26 cellular contexts compared by ENCODE assay signal in the genomic region with DNA sequence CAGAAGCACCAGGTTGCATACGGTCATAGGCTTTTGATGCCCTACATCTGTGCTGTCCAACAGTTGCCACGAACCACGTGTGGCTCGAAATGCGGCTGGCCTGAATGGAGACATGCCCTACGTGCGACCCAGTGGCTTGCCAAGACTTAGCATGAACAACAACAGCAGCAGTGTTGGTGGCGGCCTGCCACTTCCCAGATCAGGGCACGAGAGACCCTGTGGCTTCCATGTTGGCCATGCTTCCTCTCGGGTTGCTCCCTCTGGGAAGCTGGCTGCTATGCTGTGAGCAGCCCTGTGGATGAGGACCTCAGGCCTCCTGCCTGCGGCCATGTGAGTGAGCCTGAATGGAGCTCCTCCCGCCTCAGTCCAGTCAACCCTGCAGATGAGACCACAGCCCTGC.
DNase-seq lines count a peak whose midpoint lies in the region; ATAC-seq and TF ChIP-seq lines count a peak whose summit lies in the region.
"Had no signal": no experiment of that assay in that cellular context is flagged by ENCODE, and none has a peak within 500 bp of the region (broad histone marks: within the 10 kb centered on the region; RNA-seq: fewer than 3 reads in every experiment).

No MANE protein-coding gene starts in this region.

- no peak for TF ChIP-seq POLR2A in gastrocnemius medialis (IDR thresholded peaks at IDR 0.05)

- peaks cover 20 to 21% of the 10 kb centered on the region in 2 donors for H3K4me1 ChIP-seq in gastrocnemius medialis
- H3K4me1 ChIP-seq: HAP-1, SJCRH30 had no signal

- POLR2A ChIA-PET in activated CD4-positive, alpha-beta T cell treated with anti-CD3 and anti-CD28 coated beads, Interleukin-2, amount 10 ng/mL, durations not matched to agents 7 days and 5 days (lab: Charles Lee), result no interaction called here

- DNase-seq in activated CD4-positive, alpha-beta T cell treated with anti-CD3 and anti-CD28 coated beads, Interleukin-2, amount 10 ng/mL, durations not matched to agents 7 days and 5 days, result peak; percentile 3
- no peak for DNase-seq in activated CD4-positive, alpha-beta T cell treated with anti-CD3 and anti-CD28 coated beads for 48 hours
- DNase-seq in MV-4-11 (lab: John Stamatoyannopoulos, UW), result peak; percentile 52
- peak; percentile 49 for DNase-seq in mesenteric fat pad (ENCODE audit: low spot score)
- DNase-seq in gastrocnemius medialis, result peak; percentile 3 to 14
- DNase-seq in KBM-7, result no peak
- DNase-seq in NCI-H345 treated with DMSO at 0.1 percent for 48 hours (lab: John Stamatoyannopoulos, UW; ENCODE audit: unreplicated experiment), result no peak
- DNase-seq: 8988T; activated CD4-positive, alpha-beta T cell treated with anti-CD3 and anti-CD28 coated beads for 1 hour; activated naive CD4-positive, alpha-beta T cell treated with anti-CD3 and anti-CD28 coated beads, Interleukin-2, amount 50 U/mL, for 16 hours; activated T-cell treated with anti-CD3 and anti-CD28 coated beads, Interleukin-2, amount 50 U/mL, for 4 hours; DMS79; immature natural killer cell; IMR-90; NCI-H2107; NCI-H345; NCI-H748 treated with DMSO at 0.1 percent for 48 hours; SJCRH30; stimulated activated CD4-positive, alpha-beta T cell treated with anti-CD3 and anti-CD28 coated beads, Interleukin-15, amount 100 ng/mL, for 24 hours; stimulated activated CD4-positive, alpha-beta T cell treated with anti-CD3 and anti-CD28 coated beads, Interleukin-4, amount 100 ng/mL, for 4 hours; SW 1271 had no signal

- in situ Hi-C loops in gastrocnemius medialis (cut with MboI; ENCODE audit: low sequenced_read_pairs in 4 of 4), result no loop called here
- in situ Hi-C loops in KBM-7 (cut with MboI; ENCODE audit: low pct_unique_long_range_greater_than_20kb, low sequenced_read_pairs), result no loop called here

- peaks cover 1% of the 10 kb centered on the region for H3K4me1 Mint-ChIP-seq in activated CD4-positive, alpha-beta T cell treated with anti-CD3 and anti-CD28 coated beads, Interleukin-2, amount 10 ng/mL, durations not matched to agents 7 days and 5 days

- CTCF ChIA-PET in activated CD4-positive, alpha-beta T cell treated with anti-CD3 and anti-CD28 coated beads, Interleukin-2, amount 10 ng/mL, durations not matched to agents 7 days and 5 days (lab: Charles Lee), result interaction anchor here (1.4 kb wide), 1 partner anchor 24 kb away, joined by 3 read pairs; no protein-coding TSS in a partner anchor

- H3K36me3 ChIP-seq in gastrocnemius medialis, result peaks cover 0 to 43% of the 10 kb centered on the region in 2 donors
- H3K36me3 ChIP-seq: HAP-1 had no signal

- peak overlapping the region in 3 of 4 donors; percentile 12 to 67 (median 21) for H3K27ac ChIP-seq in gastrocnemius medialis
- H3K27ac ChIP-seq: gastroesophageal sphincter, SJCRH30 had no signal

- H3K27ac Mint-ChIP-seq in activated CD4-positive, alpha-beta T cell treated with anti-CD3 and anti-CD28 coated beads, Interleukin-2, amount 10 ng/mL, durations not matched to agents 7 days and 5 days, result no peak overlapping the region
- H3K27ac Mint-ChIP-seq: immature natural killer cell had no signal

- H3K9me3 Mint-ChIP-seq in activated CD4-positive, alpha-beta T cell treated with anti-CD3 and anti-CD28 coated beads, Interleukin-2, amount 10 ng/mL, durations not matched to agents 7 days and 5 days, result peaks cover 4% of the 10 kb centered on the region

- intact Hi-C loops in gastrocnemius medialis (cut with DNase I; ENCODE audit: low total_unique reads), result no loop called here

- TF ChIP-seq CTCF in gastrocnemius medialis (IDR thresholded peaks at IDR 0.05 in 4 of 5, conservative IDR thresholded peaks at IDR 0.05 in 1 of 5), result no peak

- no peak overlapping the region for H3K4me3 Mint-ChIP-seq in activated CD4-positive, alpha-beta T cell treated with anti-CD3 and anti-CD28 coated beads, Interleukin-2, amount 10 ng/mL, durations not matched to agents 7 days and 5 days
- H3K4me3 Mint-ChIP-seq: activated T-cell treated with anti-CD3 and anti-CD28 coated beads, Interleukin-2, amount 50 U/mL, for 4 hours; CD14-positive monocyte; immature natural killer cell had no signal

- H3K27me3 ChIP-seq in gastrocnemius medialis, result no peaks in the 10 kb centered on the region
- H3K27me3 ChIP-seq: gastroesophageal sphincter, SJCRH30 had no signal

- H3K4me3 ChIP-seq in gastrocnemius medialis, result no peak overlapping the region
- H3K4me3 ChIP-seq: gastroesophageal sphincter, HAP-1, SJCRH30 had no signal

- no peaks in the 10 kb centered on the region for H3K9me3 ChIP-seq in gastrocnemius medialis
- H3K9me3 ChIP-seq: HAP-1, SJCRH30 had no signal

- no peaks in the 10 kb centered on the region for H3K27me3 Mint-ChIP-seq in activated CD4-positive, alpha-beta T cell treated with anti-CD3 and anti-CD28 coated beads, Interleukin-2, amount 10 ng/mL, durations not matched to agents 7 days and 5 days

- H3K36me3 Mint-ChIP-seq in activated CD4-positive, alpha-beta T cell treated with anti-CD3 and anti-CD28 coated beads, Interleukin-2, amount 10 ng/mL, durations not matched to agents 7 days and 5 days (ENCODE audit: low read depth), result peaks cover 44% of the 10 kb centered on the region

- ATAC-seq in gastrocnemius medialis (no peak), HG03378 (IDR thresholded peaks at IDR 0.05; ENCODE audit: unreplicated experiment) (no peak)
- ATAC-seq: activated T-cell treated with anti-CD3 and anti-CD28 coated beads, Interleukin-2, amount 50 U/mL, for 4 hours; gastroesophageal sphincter; Panc1 had no signal

Comparison
In these comparisons a context has a peak if more than half of its experiments do, and no peak if none do; other contexts are left out.
1. DNase-seq: peak in activated CD4-positive, alpha-beta T cell treated with anti-CD3 and anti-CD28 coated beads, Interleukin-2, amount 10 ng/mL, durations not matched to agents 7 days and 5 days (single experiment), MV-4-11 (single experiment), mesenteric fat pad (single experiment) and gastrocnemius medialis (2 of 2); none in activated CD4-positive, alpha-beta T cell treated with anti-CD3 and anti-CD28 coated beads for 48 hours (single experiment), KBM-7 (single experiment) and NCI-H345 treated with DMSO at 0.1 percent for 48 hours (single experiment).